Comparison of ENCODE assay signal across 8 cellular contexts in the genomic region with DNA sequence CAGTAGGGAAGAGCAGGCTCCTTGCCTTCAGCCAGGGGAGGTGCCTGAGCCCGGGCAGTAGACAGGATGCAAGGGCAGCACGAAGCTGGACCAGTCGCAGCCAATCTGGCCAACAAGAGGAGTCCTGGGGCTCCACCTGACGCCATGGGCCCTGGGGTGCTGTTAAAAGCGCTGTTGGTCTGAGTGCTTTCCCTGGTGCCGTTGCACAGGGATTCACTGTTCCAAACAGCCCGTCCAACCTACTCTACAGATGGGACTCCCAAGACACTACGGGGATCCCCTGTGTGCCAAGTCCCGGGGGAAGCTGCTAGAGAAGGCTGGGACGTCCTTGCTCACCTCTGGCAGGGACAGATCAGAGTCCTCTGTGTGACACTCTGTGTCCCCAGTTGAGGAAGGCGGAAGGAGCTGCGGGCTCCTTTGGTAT. TPM values are rescaled to one million over a fixed set of nuclear protein-coding genes. Genes with fewer than 3 reads are reported as not detected.
A peak's percentile ranks its signal among the peaks of the same experiment; 100 is the strongest.
DNase-seq lines count a peak whose midpoint lies in the region; ATAC-seq and TF ChIP-seq lines count a peak whose summit lies in the region.

No MANE protein-coding gene starts in this region.

- no peak overlapping the region for H3K27ac Mint-ChIP-seq in CD4-positive, alpha-beta T cell
- no peak overlapping the region for H3K27ac Mint-ChIP-seq in neural crest cell (ENCODE audit: unreplicated experiment)

- POLR2A ChIA-PET in CD4-positive, alpha-beta T cell (lab: Charles Lee), result interaction anchor here (1.9 kb wide), 1 partner anchor 71 kb away, joined by 5 read pairs; a partner anchor contains a TSS

- peaks cover 2% of the 10 kb centered on the region for H3K4me1 Mint-ChIP-seq in CD4-positive, alpha-beta T cell (ENCODE audit: low read depth)
- H3K4me1 Mint-ChIP-seq in neural crest cell, result no peaks in the 10 kb centered on the region

- H3K9me3 ChIP-seq in CD4-positive, alpha-beta T cell (ENCODE audit: control insufficient read depth, low read length), result no peaks in the 10 kb centered on the region
- no peaks in the 10 kb centered on the region for H3K9me3 ChIP-seq in endocrine pancreas (ENCODE audit: control insufficient read depth, low read length)

- TF ChIP-seq CTCF in CD4-positive, alpha-beta T cell (IDR thresholded peaks at IDR 0.05), result no peak
- TF ChIP-seq CTCF in LNCaP clone FGC (IDR thresholded peaks at IDR 0.05; ENCODE audit: control insufficient read depth, extremely low read depth, insufficient read depth) (no peak), neural crest cell (conservative IDR thresholded peaks at IDR 0.05) (no peak)

- H3K36me3 Mint-ChIP-seq in CD4-positive, alpha-beta T cell (ENCODE audit: low read depth), result no peaks in the 10 kb centered on the region
- H3K36me3 Mint-ChIP-seq in neural crest cell (ENCODE audit: low read depth), result no peaks in the 10 kb centered on the region

- no peaks in the 10 kb centered on the region for H3K4me1 ChIP-seq in endocrine pancreas (ENCODE audit: control insufficient read depth, insufficient read depth, low read length)

- peak overlapping the region; percentile 71 for H3K4me3 Mint-ChIP-seq in CD4-positive, alpha-beta T cell
- peak overlapping the region; percentile 71 for H3K4me3 Mint-ChIP-seq in neural crest cell

- intact Hi-C loops in CD4-positive, alpha-beta T cell (cut with DNase I, micrococcal nuclease), result no loop called here

- ATAC-seq in CD4-positive, alpha-beta T cell (ENCODE audit: poor library complexity), result no peak
- ATAC-seq in GM21515 (IDR thresholded peaks at IDR 0.05; ENCODE audit: unreplicated experiment), result peak; percentile 30

- no peaks in the 10 kb centered on the region for H3K27me3 ChIP-seq in CD4-positive, alpha-beta T cell (ENCODE audit: control insufficient read depth, insufficient read depth, low read length)
- H3K27me3 ChIP-seq in endocrine pancreas (ENCODE audit: control insufficient read depth, insufficient read depth, low read length), result no peaks in the 10 kb centered on the region

- H3K27ac ChIP-seq in CD4-positive, alpha-beta T cell (ENCODE audit: low read depth, low read length), result no peak overlapping the region

- H3K9ac ChIP-seq in endocrine pancreas (ENCODE audit: control insufficient read depth, insufficient read depth, low read length), result peak overlapping the region; percentile 1

- no peaks in the 10 kb centered on the region for H3K9me3 Mint-ChIP-seq in CD4-positive, alpha-beta T cell
- H3K9me3 Mint-ChIP-seq in neural crest cell, result no peaks in the 10 kb centered on the region

- H3K27me3 Mint-ChIP-seq in CD4-positive, alpha-beta T cell, result peaks cover 15% of the 10 kb centered on the region
- peaks cover 46% of the 10 kb centered on the region for H3K27me3 Mint-ChIP-seq in neural crest cell (ENCODE audit: low read depth)

- no peak for DNase-seq in CD4-positive, alpha-beta T cell
- DNase-seq in LNCaP clone FGC (ENCODE audit: low read depth) (no peak), neural crest cell (ENCODE audit: low read depth, low spot score) (no peak), NCI-H2081 treated with DMSO at 0.1 percent for 48 hours (lab: John Stamatoyannopoulos, UW) (no peak), DMS 273 (lab: John Stamatoyannopoulos, UW; ENCODE audit: unreplicated experiment) (no peak)
- DNase-seq in NK-92 treated with Interleukin-12 subunit alpha and Interleukin-12 subunit beta, amount 100 ng/mL, for 24 hours (lab: John Stamatoyannopoulos, UW), result no peak

- H3K36me3 ChIP-seq in endocrine pancreas (ENCODE audit: control insufficient read depth, insufficient read depth, low read length), result no peaks in the 10 kb centered on the region

- CTCF ChIA-PET in CD4-positive, alpha-beta T cell (lab: Charles Lee), result no interaction called here

- H3K4me3 ChIP-seq in LNCaP clone FGC (ENCODE audit: low read depth, low read length) (peak overlapping the region; percentile 86), endocrine pancreas (ENCODE audit: control insufficient read depth, insufficient read depth, low read length) (no peak overlapping the region)

RNA-seq across cellular contexts. Expression of a gene that starts 0.6 kb away (rescaled TPM):
- total RNA-seq in CD4-positive, alpha-beta T cell, result 10 to 100 TPM; 11.1 to 11.4 TPM
- total RNA-seq in neural crest cell, result 6.5 and 7.3 TPM in 2 replicates
